20 cellular contexts compared by ENCODE assay signal in genomic region chr20:50578061-50578777, GRCh38.
A peak's percentile ranks its signal among the peaks of the same experiment; 100 is the strongest.
DNase-seq lines count a peak whose midpoint lies in the region; ATAC-seq and TF ChIP-seq lines count a peak whose summit lies in the region.
"Had no signal": no experiment of that assay in that cellular context is flagged by ENCODE, and none has a peak within 500 bp of the region (broad histone marks: within the 10 kb centered on the region; RNA-seq: fewer than 3 reads in every experiment).

No MANE protein-coding gene starts in this region.

- H3K36me3 Mint-ChIP-seq in MCF 10A (ENCODE audit: insufficient read depth, unreplicated experiment) = peaks cover 95% of the 10 kb centered on the region
- peaks cover 91% of the 10 kb centered on the region for H3K36me3 Mint-ChIP-seq in activated B cell treated with CpG ODN at 0.5 μM for 24 hours (ENCODE audit: low read depth)
- peaks cover 92% of the 10 kb centered on the region for H3K36me3 Mint-ChIP-seq in CD4-positive, alpha-beta T cell (ENCODE audit: low read depth)

- H3K27me3 ChIP-seq in mammary epithelial cell (ENCODE audit: insufficient read depth, low read length) (no peaks in the 10 kb centered on the region), muscle layer of colon (ENCODE audit: control insufficient read depth in 1 of 2, insufficient read depth in 2 of 2, low read length in 2 of 2) (no peaks in the 10 kb centered on the region), transverse colon (no peaks in the 10 kb centered on the region)
- no peaks in the 10 kb centered on the region for H3K27me3 ChIP-seq in CD4-positive, alpha-beta T cell (ENCODE audit: control insufficient read depth, insufficient read depth, low read length)
- H3K27me3 ChIP-seq: upper lobe of right lung had no signal

- no peak for DNase-seq in MCF 10A (ENCODE audit: unreplicated experiment)
- DNase-seq in mammary epithelial cell = no peak
- no peak for DNase-seq in activated B cell treated with CpG ODN at 0.5 μM for 24 hours
- peak; percentile 68 for DNase-seq in transverse colon
- no peak for DNase-seq in CD4-positive, alpha-beta T cell
- DNase-seq in NCI-H2171 treated with DMSO at 0.1 percent for 48 hours (lab: John Stamatoyannopoulos, UW) = no peak
- DNase-seq: activated CD4-positive, alpha-beta T cell treated with anti-CD3 and anti-CD28 coated beads, Interleukin-2, amount 10 ng/mL, durations not matched to agents 7 days and 5 days; activated T-cell treated with anti-CD3 and anti-CD28 coated beads, Interleukin-2, amount 50 U/mL, for 4 hours; effector CD8-positive, alpha-beta T cell; EL; NCI-H1436; NCI-H2171; NCI-H774; PC-3; stimulated activated naive CD4-positive, alpha-beta T cell treated with Interleukin-2 at 50 U/mL for 16 hours; upper lobe of right lung had no signal

- CTCF ChIA-PET in MCF 10A (lab: Yijun Ruan, JAX) = interaction anchor here (0.6 to 6.0 kb wide), 12 partner anchors 7 to 395 kb away, joined by 3 to 40 read pairs (median 6); no protein-coding TSS in a partner anchor
- CTCF ChIA-PET in mammary epithelial cell (lab: Charles Lee; ENCODE audit: low non-redundant PET) = no interaction called here
- CTCF ChIA-PET in activated B cell treated with CpG ODN at 0.5 μM for 24 hours (lab: Charles Lee) = interaction anchor here (1.1 to 8.5 kb wide), 6 partner anchors 9 to 386 kb away, joined by 3 to 154 read pairs (median 6); no protein-coding TSS in a partner anchor
- CTCF ChIA-PET in CD4-positive, alpha-beta T cell (lab: Charles Lee) = no interaction called here

- WGBS in mammary epithelial cell (ENCODE audit: low coverage, missing lambda C conversion rate) = 91% methylated on average over 14 of the region's 14 CpGs
- 72 to 82% methylated on average over 4 to 14 of the region's 14 CpGs for WGBS in transverse colon (ENCODE audit: low coverage in 1 of 2), 2 donors

- POLR2A ChIA-PET in MCF 10A (lab: Yijun Ruan, JAX) (interaction anchor here (0.7 to 1.8 kb wide), 3 partner anchors 10 to 114 kb away, joined by 3 to 9 read pairs (median 3); no protein-coding TSS in a partner anchor), activated B cell treated with CpG ODN at 0.5 μM for 24 hours (lab: Charles Lee) (interaction anchor here (1.5 to 61.9 kb wide), 2 partner anchors 64 to 388 kb away, joined by 6 to 1679 read pairs; partner anchors contain the start of genes CEBPB and PTPN1)
- POLR2A ChIA-PET in CD4-positive, alpha-beta T cell (lab: Charles Lee) = no interaction called here

- no peak overlapping the region for H3K4me2 ChIP-seq in mammary epithelial cell (ENCODE audit: insufficient read depth, low read depth, low read length)
- H3K4me2 ChIP-seq: GM23338 had no signal

- in situ Hi-C loops in mammary epithelial cell (cut with MboI; ENCODE audit: low sequenced_read_pairs in 2 of 2) = loop anchor here (10.0 kb wide), 3 partner anchors 93 to 393 kb away; no protein-coding TSS in a partner anchor
- in situ Hi-C loops in transverse colon (cut with MboI; ENCODE audit: low pct_ligation_motif_present in 1 of 4, low pct_unique_long_range_greater_than_20kb in 1 of 4, low sequenced_read_pairs in 3 of 4) = loop anchor here (5.0 to 10.0 kb wide), 6 partner anchors 66 to 393 kb away; partner anchors contain the start of gene PTPN1 (in 1 of the 4)

- H3K4me3 Mint-ChIP-seq in MCF 10A (ENCODE audit: unreplicated experiment) (no peak overlapping the region), activated B cell treated with CpG ODN at 0.5 μM for 24 hours (no peak overlapping the region)
- no peak overlapping the region for H3K4me3 Mint-ChIP-seq in CD4-positive, alpha-beta T cell
- H3K4me3 Mint-ChIP-seq: activated CD4-positive, alpha-beta T cell treated with anti-CD3 and anti-CD28 coated beads, Interleukin-2, amount 10 ng/mL, durations not matched to agents 7 days and 5 days; activated T-cell treated with anti-CD3 and anti-CD28 coated beads, Interleukin-2, amount 50 U/mL, for 4 hours; central memory CD8-positive, alpha-beta T cell; GM23338; nephron had no signal

- no peak overlapping the region for H3K27ac ChIP-seq in mammary epithelial cell (ENCODE audit: insufficient read depth, low read depth, low read length)
- peak overlapping the region; percentile 64 for H3K27ac ChIP-seq in muscle layer of colon (ENCODE audit: low read depth, low read length)
- peak overlapping the region; percentile 56 to 75 (median 62) for H3K27ac ChIP-seq in transverse colon
- H3K27ac ChIP-seq in CD4-positive, alpha-beta T cell (ENCODE audit: low read depth, low read length) = no peak overlapping the region
- H3K27ac ChIP-seq: upper lobe of right lung had no signal

- H3K9ac ChIP-seq in mammary epithelial cell (ENCODE audit: insufficient read depth, low read length) (no peak overlapping the region), muscle layer of colon (ENCODE audit: low read length) (no peak overlapping the region)

- no peaks in the 10 kb centered on the region for H3K27me3 Mint-ChIP-seq in MCF 10A (ENCODE audit: insufficient read depth, unreplicated experiment)
- no peaks in the 10 kb centered on the region for H3K27me3 Mint-ChIP-seq in activated B cell treated with CpG ODN at 0.5 μM for 24 hours
- no peaks in the 10 kb centered on the region for H3K27me3 Mint-ChIP-seq in CD4-positive, alpha-beta T cell
- H3K27me3 Mint-ChIP-seq: activated CD4-positive, alpha-beta T cell treated with anti-CD3 and anti-CD28 coated beads, Interleukin-2, amount 10 ng/mL, durations not matched to agents 7 days and 5 days; central memory CD8-positive, alpha-beta T cell had no signal

- H3K4me1 Mint-ChIP-seq in MCF 10A (ENCODE audit: insufficient read depth, unreplicated experiment) = peaks cover 3% of the 10 kb centered on the region
- peaks cover 53% of the 10 kb centered on the region for H3K4me1 Mint-ChIP-seq in activated B cell treated with CpG ODN at 0.5 μM for 24 hours
- H3K4me1 Mint-ChIP-seq in CD4-positive, alpha-beta T cell (ENCODE audit: low read depth) = peaks cover 21% of the 10 kb centered on the region

- no peak for TF ChIP-seq EP300 in transverse colon (IDR thresholded peaks at IDR 0.05; ENCODE audit: low read depth)

- H3K27ac Mint-ChIP-seq in MCF 10A (ENCODE audit: low read depth, unreplicated experiment) (peak overlapping the region; percentile 59), activated B cell treated with CpG ODN at 0.5 μM for 24 hours (peak overlapping the region; percentile 59)
- no peak overlapping the region for H3K27ac Mint-ChIP-seq in CD4-positive, alpha-beta T cell
- H3K27ac Mint-ChIP-seq: activated CD4-positive, alpha-beta T cell treated with anti-CD3 and anti-CD28 coated beads, Interleukin-2, amount 10 ng/mL, durations not matched to agents 7 days and 5 days; GM23338; nephron had no signal

- H3K9me3 Mint-ChIP-seq in MCF 10A (ENCODE audit: unreplicated experiment) (no peaks in the 10 kb centered on the region), activated B cell treated with CpG ODN at 0.5 μM for 24 hours (no peaks in the 10 kb centered on the region)
- no peaks in the 10 kb centered on the region for H3K9me3 Mint-ChIP-seq in CD4-positive, alpha-beta T cell
- H3K9me3 Mint-ChIP-seq: activated CD4-positive, alpha-beta T cell treated with anti-CD3 and anti-CD28 coated beads, Interleukin-2, amount 10 ng/mL, durations not matched to agents 7 days and 5 days; activated T-cell treated with anti-CD3 and anti-CD28 coated beads, Interleukin-2, amount 50 U/mL, for 4 hours; central memory CD8-positive, alpha-beta T cell; GM23338; nephron had no signal

- H2AFZ ChIP-seq in mammary epithelial cell (ENCODE audit: low read depth, low read length) = no peak overlapping the region
- H2AFZ ChIP-seq: GM23338 had no signal

- H3K4me3 ChIP-seq in mammary epithelial cell (replicated peaks in 1 of 3; ENCODE audit: insufficient read depth in 1 of 3, low read depth in 2 of 3, low read length in 3 of 3) = no peak overlapping the region
- H3K4me3 ChIP-seq in muscle layer of colon (ENCODE audit: low read depth in 1 of 2, low read length in 2 of 2) = no peak overlapping the region
- no peak overlapping the region for H3K4me3 ChIP-seq in transverse colon
- H3K4me3 ChIP-seq: GM23338, upper lobe of right lung had no signal

- intact Hi-C loops in MCF 10A (cut with micrococcal nuclease) (no loop called here), mammary epithelial cell (cut with micrococcal nuclease) (loop anchor here (5.0 kb wide), 1 partner anchor 66 kb away; the partner anchor contains the start of gene PTPN1), activated B cell treated with CpG ODN at 0.5 μM for 24 hours (cut with micrococcal nuclease) (loop anchor here (10.0 kb wide), 1 partner anchor 157 kb away; the partner anchor contains the start of gene PARD6B), transverse colon (cut with DNase I; ENCODE audit: low total_unique reads) (loop anchor here (5.0 kb wide), 1 partner anchor 96 kb away; no protein-coding TSS in a partner anchor)
- intact Hi-C loops in CD4-positive, alpha-beta T cell (cut with DNase I, micrococcal nuclease) = loop anchor here in 1 of 2 experiments (2.0 kb wide), 1 partner anchor 389 kb away; no protein-coding TSS in a partner anchor

- no peaks in the 10 kb centered on the region for H3K4me1 ChIP-seq in mammary epithelial cell (ENCODE audit: insufficient read depth, low read length)
- H3K4me1 ChIP-seq in muscle layer of colon (ENCODE audit: insufficient read depth, low read length) = peaks cover 25% of the 10 kb centered on the region
- peaks cover 9 to 32% (median 25%) of the 10 kb centered on the region in 4 donors for H3K4me1 ChIP-seq in transverse colon

- peaks cover 59% of the 10 kb centered on the region for H3K79me2 ChIP-seq in mammary epithelial cell (ENCODE audit: insufficient read depth, low read length)

- peaks cover 63% of the 10 kb centered on the region for H3K36me3 ChIP-seq in mammary epithelial cell (ENCODE audit: insufficient read depth, low read length)
- peaks cover 67% of the 10 kb centered on the region for H3K36me3 ChIP-seq in muscle layer of colon (ENCODE audit: insufficient read depth, low read length)
- peaks cover 0 to 50% (median 22%) of the 10 kb centered on the region in 4 donors for H3K36me3 ChIP-seq in transverse colon

- no peak for ATAC-seq in activated B cell treated with CpG ODN at 0.5 μM for 24 hours (ENCODE audit: low read depth)
- ATAC-seq in CD4-positive, alpha-beta T cell (ENCODE audit: poor library complexity) = no peak
- ATAC-seq: activated T-cell treated with anti-CD3 and anti-CD28 coated beads, Interleukin-2, amount 50 U/mL, for 4 hours; GM23338; PC-3 had no signal

- TF ChIP-seq POLR2A in transverse colon (IDR thresholded peaks at IDR 0.05) = no peak

- TF ChIP-seq CTCF in MCF 10A (IDR thresholded peaks at IDR 0.05; ENCODE audit: unreplicated experiment) (no peak), mammary epithelial cell (conservative IDR thresholded peaks at IDR 0.05 in 1 of 2, IDR thresholded peaks at IDR 0.05 in 1 of 2; ENCODE audit: extremely low read depth in 1 of 2, insufficient read depth in 1 of 2, low read depth in 1 of 2, low read length in 2 of 2) (no peak), activated B cell treated with CpG ODN at 0.5 μM for 24 hours (IDR thresholded peaks at IDR 0.05) (no peak), transverse colon (IDR thresholded peaks at IDR 0.05) (no peak)
- TF ChIP-seq CTCF in CD4-positive, alpha-beta T cell (IDR thresholded peaks at IDR 0.05) = no peak

- H4K20me1 ChIP-seq in mammary epithelial cell (ENCODE audit: insufficient read depth, low read length) = no peaks in the 10 kb centered on the region

- BruUV-seq in MCF 10A (replicated peaks; lab: Mats Ljungman, UMichigan) (no TSS peak), mammary epithelial cell (replicated peaks; lab: Mats Ljungman, UMichigan) (no TSS peak)

- H3K9me3 ChIP-seq in mammary epithelial cell (replicated peaks; ENCODE audit: insufficient read depth, low read length) (no peaks in the 10 kb centered on the region), muscle layer of colon (ENCODE audit: low read length) (no peaks in the 10 kb centered on the region), transverse colon (no peaks in the 10 kb centered on the region)
- H3K9me3 ChIP-seq in CD4-positive, alpha-beta T cell (ENCODE audit: control insufficient read depth, low read length) = no peaks in the 10 kb centered on the region
- H3K9me3 ChIP-seq: upper lobe of right lung had no signal

- dilution Hi-C loops in mammary epithelial cell (cut with HindIII; ENCODE audit: low sequenced_read_pairs) = no loop called here

Comparison
In these comparisons a context has a peak if more than half of its experiments do, and no peak if none do; other contexts are left out.
1. CTCF ChIA-PET loops: an anchor here in MCF 10A (0.6 to 6.0 kb wide) and activated B cell treated with CpG ODN at 0.5 μM for 24 hours (1.1 to 8.5 kb wide); none called in mammary epithelial cell and CD4-positive, alpha-beta T cell.
2. H3K27ac ChIP-seq: peak in muscle layer of colon (single experiment) and transverse colon (4 of 4); none in mammary epithelial cell (single experiment) and CD4-positive, alpha-beta T cell (single experiment).